ENCODE assay signal across 2 cellular contexts in the genomic region with DNA sequence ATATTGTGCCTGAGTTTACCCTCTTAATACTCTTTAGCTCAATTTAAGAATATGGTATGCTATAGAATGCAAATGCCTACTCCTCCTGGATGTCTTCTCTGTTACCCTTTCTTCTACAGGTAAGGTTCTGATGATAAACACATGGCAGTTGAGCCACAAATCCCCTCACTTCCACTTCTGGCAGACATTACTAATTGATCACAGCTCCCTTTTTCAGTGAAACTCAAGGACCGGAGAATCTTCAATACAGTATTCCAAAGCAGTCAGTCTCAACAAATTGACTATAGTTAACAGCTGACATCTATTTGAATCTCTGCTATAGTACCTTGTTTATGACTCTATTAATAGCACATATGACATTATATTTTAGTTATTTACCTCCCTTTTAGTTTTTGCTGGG.
A peak's percentile ranks its signal among the peaks of the same experiment; 100 is the strongest.
TF ChIP-seq lines count a peak whose summit lies in the region.

No MANE protein-coding gene starts in this region.

TF ChIP-seq in GM23338, 12 proteins besides CTCF, POLR2A, EP300 and RAD21:
- no peak for TF ChIP-seq ZNF331 (CRISPR knock-in tag; IDR thresholded peaks at IDR 0.05; ENCODE audit: low read depth)
- TF ChIP-seq, protein P1, sequence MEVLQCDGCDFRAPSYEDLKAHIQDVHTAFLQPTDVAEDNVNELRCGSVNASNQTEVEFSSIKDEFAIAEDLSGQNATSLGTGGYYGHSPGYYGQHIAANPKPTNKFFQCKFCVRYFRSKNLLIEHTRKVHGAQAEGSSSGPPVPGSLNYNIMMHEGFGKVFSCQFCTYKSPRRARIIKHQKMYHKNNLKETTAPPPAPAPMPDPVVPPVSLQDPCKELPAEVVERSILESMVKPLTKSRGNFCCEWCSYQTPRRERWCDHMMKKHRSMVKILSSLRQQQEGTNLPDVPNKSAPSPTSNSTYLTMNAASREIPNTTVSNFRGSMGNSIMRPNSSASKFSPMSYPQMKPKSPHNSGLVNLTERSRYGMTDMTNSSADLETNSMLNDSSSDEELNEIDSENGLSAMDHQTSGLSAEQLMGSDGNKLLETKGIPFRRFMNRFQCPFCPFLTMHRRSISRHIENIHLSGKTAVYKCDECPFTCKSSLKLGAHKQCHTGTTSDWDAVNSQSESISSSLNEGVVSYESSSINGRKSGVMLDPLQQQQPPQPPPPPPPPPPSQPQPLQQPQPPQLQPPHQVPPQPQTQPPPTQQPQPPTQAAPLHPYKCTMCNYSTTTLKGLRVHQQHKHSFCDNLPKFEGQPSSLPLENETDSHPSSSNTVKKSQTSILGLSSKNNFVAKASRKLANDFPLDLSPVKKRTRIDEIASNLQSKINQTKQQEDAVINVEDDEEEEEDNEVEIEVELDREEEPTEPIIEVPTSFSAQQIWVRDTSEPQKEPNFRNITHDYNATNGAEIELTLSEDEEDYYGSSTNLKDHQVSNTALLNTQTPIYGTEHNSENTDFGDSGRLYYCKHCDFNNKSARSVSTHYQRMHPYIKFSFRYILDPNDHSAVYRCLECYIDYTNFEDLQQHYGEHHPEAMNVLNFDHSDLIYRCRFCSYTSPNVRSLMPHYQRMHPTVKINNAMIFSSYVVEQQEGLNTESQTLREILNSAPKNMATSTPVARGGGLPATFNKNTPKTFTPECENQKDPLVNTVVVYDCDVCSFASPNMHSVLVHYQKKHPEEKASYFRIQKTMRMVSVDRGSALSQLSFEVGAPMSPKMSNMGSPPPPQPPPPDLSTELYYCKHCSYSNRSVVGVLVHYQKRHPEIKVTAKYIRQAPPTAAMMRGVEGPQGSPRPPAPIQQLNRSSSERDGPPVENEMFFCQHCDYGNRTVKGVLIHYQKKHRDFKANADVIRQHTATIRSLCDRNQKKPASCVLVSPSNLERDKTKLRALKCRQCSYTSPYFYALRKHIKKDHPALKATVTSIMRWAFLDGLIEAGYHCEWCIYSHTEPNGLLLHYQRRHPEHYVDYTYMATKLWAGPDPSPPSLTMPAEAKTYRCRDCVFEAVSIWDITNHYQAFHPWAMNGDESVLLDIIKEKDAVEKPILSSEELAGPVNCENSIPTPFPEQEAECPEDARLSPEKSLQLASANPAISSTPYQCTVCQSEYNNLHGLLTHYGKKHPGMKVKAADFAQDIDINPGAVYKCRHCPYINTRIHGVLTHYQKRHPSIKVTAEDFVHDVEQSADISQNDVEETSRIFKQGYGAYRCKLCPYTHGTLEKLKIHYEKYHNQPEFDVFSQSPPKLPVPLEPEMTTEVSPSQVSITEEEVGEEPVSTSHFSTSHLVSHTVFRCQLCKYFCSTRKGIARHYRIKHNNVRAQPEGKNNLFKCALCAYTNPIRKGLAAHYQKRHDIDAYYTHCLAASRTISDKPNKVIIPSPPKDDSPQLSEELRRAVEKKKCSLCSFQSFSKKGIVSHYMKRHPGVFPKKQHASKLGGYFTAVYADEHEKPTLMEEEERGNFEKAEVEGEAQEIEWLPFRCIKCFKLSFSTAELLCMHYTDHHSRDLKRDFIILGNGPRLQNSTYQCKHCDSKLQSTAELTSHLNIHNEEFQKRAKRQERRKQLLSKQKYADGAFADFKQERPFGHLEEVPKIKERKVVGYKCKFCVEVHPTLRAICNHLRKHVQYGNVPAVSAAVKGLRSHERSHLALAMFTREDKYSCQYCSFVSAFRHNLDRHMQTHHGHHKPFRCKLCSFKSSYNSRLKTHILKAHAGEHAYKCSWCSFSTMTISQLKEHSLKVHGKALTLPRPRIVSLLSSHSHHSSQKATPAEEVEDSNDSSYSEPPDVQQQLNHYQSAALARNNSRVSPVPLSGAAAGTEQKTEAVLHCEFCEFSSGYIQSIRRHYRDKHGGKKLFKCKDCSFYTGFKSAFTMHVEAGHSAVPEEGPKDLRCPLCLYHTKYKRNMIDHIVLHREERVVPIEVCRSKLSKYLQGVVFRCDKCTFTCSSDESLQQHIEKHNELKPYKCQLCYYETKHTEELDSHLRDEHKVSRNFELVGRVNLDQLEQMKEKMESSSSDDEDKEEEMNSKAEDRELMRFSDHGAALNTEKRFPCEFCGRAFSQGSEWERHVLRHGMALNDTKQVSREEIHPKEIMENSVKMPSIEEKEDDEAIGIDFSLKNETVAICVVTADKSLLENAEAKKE (CRISPR knock-in tag; IDR thresholded peaks at IDR 0.05), result no peak
- no peak for TF ChIP-seq STAT1 (IDR thresholded peaks at IDR 0.05; ENCODE audit: unreplicated experiment)
- TF ChIP-seq EZH2 (IDR thresholded peaks at IDR 0.05; ENCODE audit: low read depth, unreplicated experiment), result no peak
- no peak for TF ChIP-seq NANOG (IDR thresholded peaks at IDR 0.05; ENCODE audit: borderline replicate concordance)
- no peak for TF ChIP-seq POLR2AphosphoS5 (IDR thresholded peaks at IDR 0.05; ENCODE audit: low read depth)
- no peak for TF ChIP-seq CREB1 (CRISPR knock-in tag; IDR thresholded peaks at IDR 0.05; ENCODE audit: low read depth)

TF ChIP-seq in K562, 482 proteins besides CTCF, POLR2A, EP300 and RAD21:
- no peak for TF ChIP-seq CBX8 (IDR thresholded peaks at IDR 0.05; ENCODE audit: borderline replicate concordance, extremely low read depth, low read depth, low read length, poor library complexity, severe bottlenecking)
- TF ChIP-seq, protein P2, sequence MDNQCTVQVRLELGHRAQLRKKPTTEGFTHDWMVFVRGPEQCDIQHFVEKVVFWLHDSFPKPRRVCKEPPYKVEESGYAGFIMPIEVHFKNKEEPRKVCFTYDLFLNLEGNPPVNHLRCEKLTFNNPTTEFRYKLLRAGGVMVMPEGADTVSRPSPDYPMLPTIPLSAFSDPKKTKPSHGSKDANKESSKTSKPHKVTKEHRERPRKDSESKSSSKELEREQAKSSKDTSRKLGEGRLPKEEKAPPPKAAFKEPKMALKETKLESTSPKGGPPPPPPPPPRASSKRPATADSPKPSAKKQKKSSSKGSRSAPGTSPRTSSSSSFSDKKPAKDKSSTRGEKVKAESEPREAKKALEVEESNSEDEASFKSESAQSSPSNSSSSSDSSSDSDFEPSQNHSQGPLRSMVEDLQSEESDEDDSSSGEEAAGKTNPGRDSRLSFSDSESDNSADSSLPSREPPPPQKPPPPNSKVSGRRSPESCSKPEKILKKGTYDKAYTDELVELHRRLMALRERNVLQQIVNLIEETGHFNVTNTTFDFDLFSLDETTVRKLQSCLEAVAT (IDR thresholded peaks at IDR 0.05), result peak in 1 of 2 experiments; percentile 80; a peak in 2 of 4 replicates
- TF ChIP-seq, protein P3, sequence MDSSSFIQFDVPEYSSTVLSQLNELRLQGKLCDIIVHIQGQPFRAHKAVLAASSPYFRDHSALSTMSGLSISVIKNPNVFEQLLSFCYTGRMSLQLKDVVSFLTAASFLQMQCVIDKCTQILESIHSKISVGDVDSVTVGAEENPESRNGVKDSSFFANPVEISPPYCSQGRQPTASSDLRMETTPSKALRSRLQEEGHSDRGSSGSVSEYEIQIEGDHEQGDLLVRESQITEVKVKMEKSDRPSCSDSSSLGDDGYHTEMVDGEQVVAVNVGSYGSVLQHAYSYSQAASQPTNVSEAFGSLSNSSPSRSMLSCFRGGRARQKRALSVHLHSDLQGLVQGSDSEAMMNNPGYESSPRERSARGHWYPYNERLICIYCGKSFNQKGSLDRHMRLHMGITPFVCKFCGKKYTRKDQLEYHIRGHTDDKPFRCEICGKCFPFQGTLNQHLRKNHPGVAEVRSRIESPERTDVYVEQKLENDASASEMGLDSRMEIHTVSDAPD (CRISPR knock-in tag; IDR thresholded peaks at IDR 0.05), result no peak
- TF ChIP-seq ZBTB17 (CRISPR knock-in tag; IDR thresholded peaks at IDR 0.05), result peak; percentile 91
